ENCODE assay signal across 1 cellular context in genomic region chr16:88809068-88809675, GRCh38.
A peak's percentile ranks its signal among the peaks of the same experiment; 100 is the strongest.
TF ChIP-seq lines count a peak whose summit lies in the region.

No MANE protein-coding gene starts in this region.

TF ChIP-seq in K562, 482 proteins besides CTCF, POLR2A, EP300 and RAD21 (continued from another document):
- TF ChIP-seq FIP1L1 (IDR thresholded peaks at IDR 0.05; ENCODE audit: low read depth, low read length, poor library complexity, severe bottlenecking) (peak; percentile 4), ETV6 (IDR thresholded peaks at IDR 0.05; ENCODE audit: borderline replicate concordance in 1 of 2, low read depth in 2 of 2, low read length in 1 of 2) (0 out of 4 replicates have a peak, but pooled peaks of 1 of the 2 experiments have one; percentile 18), ETV6 (CRISPR knock-in tag; IDR thresholded peaks at IDR 0.05; ENCODE audit: borderline replicate concordance) (no peak), SAFB (IDR thresholded peaks at IDR 0.05; ENCODE audit: borderline replicate concordance, low read depth, low read length) (no peak), NFIC (IDR thresholded peaks at IDR 0.05) (peak; percentile 64), PRDM10 (IDR thresholded peaks at IDR 0.05; ENCODE audit: partially characterized antibody) (peak; percentile 51), ZBTB8A (IDR thresholded peaks at IDR 0.05; ENCODE audit: partially characterized antibody) (no peak)
